In the genomic region with DNA sequence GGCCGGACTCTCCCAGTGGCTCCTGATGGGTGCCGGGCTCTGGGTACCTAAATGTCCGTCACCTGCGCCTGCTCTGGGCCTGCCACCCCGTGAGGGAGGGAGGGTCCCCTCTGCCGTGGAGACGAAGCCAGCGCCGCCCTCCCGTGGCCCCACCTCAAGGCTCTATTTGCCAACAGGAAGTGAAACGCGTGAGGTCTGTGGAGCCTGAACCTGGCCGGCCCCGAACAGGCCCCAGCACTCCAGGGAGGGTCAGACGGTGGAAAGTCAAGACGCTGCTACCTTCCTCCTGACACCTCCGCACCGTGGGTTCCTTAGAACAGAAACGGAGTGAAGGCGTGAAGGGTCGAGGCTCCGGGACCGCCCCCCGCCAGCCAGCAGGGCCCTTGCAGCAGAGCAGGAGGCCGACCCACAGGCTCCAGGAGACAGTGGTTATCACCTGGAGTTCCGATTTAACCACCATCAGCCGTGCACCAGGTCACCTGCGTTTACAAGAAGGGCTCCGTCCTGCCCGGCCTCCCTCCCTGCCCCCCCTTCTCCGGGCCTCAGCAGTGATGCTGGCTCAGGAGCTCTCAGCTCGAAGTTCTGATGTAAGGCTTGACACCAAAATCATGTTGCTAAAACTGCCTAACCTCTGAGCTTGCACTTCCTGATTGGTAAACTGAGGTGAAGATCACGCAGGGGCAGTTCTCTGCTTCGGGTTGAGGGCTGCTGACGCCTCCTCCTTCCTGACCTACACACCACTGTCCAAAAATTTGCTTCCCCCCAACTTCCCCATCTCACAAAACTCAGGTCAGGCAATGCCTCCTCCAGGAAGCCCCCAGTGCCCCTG, we compare ENCODE assay signal across 9 cellular contexts. TPM values are rescaled to one million over a fixed set of nuclear protein-coding genes. Genes with fewer than 3 reads are reported as not detected.
DNase-seq lines count a peak whose midpoint lies in the region; ATAC-seq and FAIRE-seq lines count a peak whose summit lies in the region.
"Had no signal": no experiment of that assay in that cellular context is flagged by ENCODE, and none has a peak within 500 bp of the region (broad histone marks: within the 10 kb centered on the region; RNA-seq: fewer than 3 reads in every experiment).

No MANE protein-coding gene starts in this region.

- peak; percentile 84 for ATAC-seq in GM21390 (IDR thresholded peaks at IDR 0.05; ENCODE audit: unreplicated experiment)
- peak; percentile 65 for ATAC-seq in HG03521 (IDR thresholded peaks at IDR 0.05; ENCODE audit: unreplicated experiment)
- ATAC-seq in left colon: peak; percentile 16

- FAIRE-seq in GM18507 (lab: Jason Lieb, UNC): peak; percentile 86

- intact Hi-C loops in left colon (cut with DNase I, micrococcal nuclease): no loop called here

- peak; percentile 65 for DNase-seq in GM18507 (ENCODE audit: extremely low spot score, insufficient read length, low read depth)
- peak in 1 of 2 donors; percentile 47 for DNase-seq in left colon
- no peak for DNase-seq in activated CD4-positive, alpha-beta T cell treated with anti-CD3 and anti-CD28 coated beads, Interleukin-2, amount 50 U/mL, for 1 hour
- no peak for DNase-seq in UCSD-AML1 (lab: John Stamatoyannopoulos, UW; ENCODE audit: unreplicated experiment)
- no peak for DNase-seq in foreskin melanocyte
- DNase-seq in NCI-H2107 (lab: John Stamatoyannopoulos, UW): no peak
- DNase-seq: DND-41 had no signal

RNA-seq across cellular contexts. Expression of gene C13orf46, which starts 50.9 kb away (rescaled TPM):
- 1 to 10 TPM in 1 of 2 donors, under 1 TPM in 1; 0.75 to 3.4 TPM for total RNA-seq in left colon

Comparison
In these comparisons a context has a peak if more than half of its experiments do, and no peak if none do; other contexts are left out.
1. ATAC-seq: peak in every context shown above with its lines; median percentile 84 in GM21390; 65 in HG03521; 16 in left colon.